In the genomic region with DNA sequence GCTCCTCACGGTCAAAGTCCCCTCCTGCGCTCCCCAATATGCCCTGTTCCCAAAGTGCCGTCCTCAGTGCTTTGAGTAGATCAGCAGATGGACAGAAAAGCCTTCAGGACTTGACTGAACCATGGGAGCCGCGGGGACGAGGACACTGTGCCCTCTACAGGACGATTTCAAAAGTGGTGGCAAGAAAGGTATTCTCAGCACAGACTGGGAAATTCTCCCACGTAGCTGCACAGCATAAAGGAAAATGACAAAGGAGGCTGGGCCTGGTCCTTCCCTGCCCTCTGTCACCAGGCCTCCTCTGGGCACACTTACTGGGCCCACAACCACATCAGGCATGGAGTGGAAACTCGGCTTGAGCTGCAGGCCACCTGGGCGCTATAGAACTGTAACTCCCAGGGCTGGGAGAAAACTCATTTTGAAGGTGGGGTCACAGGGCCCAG, we compare ENCODE assay signal across 8 cellular contexts. TPM values are rescaled to one million over a fixed set of nuclear protein-coding genes. Genes with fewer than 3 reads are reported as not detected.
A peak's percentile ranks its signal among the peaks of the same experiment; 100 is the strongest.
DNase-seq lines count a peak whose midpoint lies in the region; ATAC-seq, FAIRE-seq and TF ChIP-seq lines count a peak whose summit lies in the region.

No MANE protein-coding gene starts in this region.

- H3K27ac ChIP-seq in endothelial cell of umbilical vein (ENCODE audit: insufficient read depth, low read depth, low read length): no peak overlapping the region

- no peak overlapping the region for H3K4me3 ChIP-seq in endothelial cell of umbilical vein (replicated peaks in 1 of 3; ENCODE audit: insufficient read depth in 1 of 3, low read depth in 1 of 3, low read length in 3 of 3)

- POLR2A ChIA-PET in endothelial cell of umbilical vein (lab: Charles Lee): interaction anchor here (1.0 kb wide), 1 partner anchor 97 kb away, joined by 3 read pairs; no protein-coding TSS in a partner anchor

- peak; percentile 83 for ATAC-seq in GM18511 (IDR thresholded peaks at IDR 0.05; ENCODE audit: unreplicated experiment)
- peak; percentile 77 for ATAC-seq in HG03039 (IDR thresholded peaks at IDR 0.05; ENCODE audit: unreplicated experiment)
- ATAC-seq in stimulated activated naive CD8-positive, alpha-beta T cell treated with anti-CD3 and anti-CD28 coated beads, Interleukin-15, Interleukin-2, amounts not matched to agents 100 U/mL and 50 U/mL, for 24 hours: peak; percentile 88

- BruUV-seq in endothelial cell of umbilical vein (replicated peaks; lab: Mats Ljungman, UMichigan): no TSS peak

- peak; percentile 60 to 80 for TF ChIP-seq CTCF in endothelial cell of umbilical vein (IDR thresholded peaks at IDR 0.05; ENCODE audit: extremely low read depth in 1 of 2, insufficient read depth in 1 of 2, low read depth in 1 of 2, low read length in 2 of 2)

- no peaks in the 10 kb centered on the region for H4K20me1 ChIP-seq in endothelial cell of umbilical vein (replicated peaks; ENCODE audit: control insufficient read depth, extremely low read depth, insufficient read depth, low read length)

- no peak for TF ChIP-seq POLR2A in endothelial cell of umbilical vein (IDR thresholded peaks at IDR 0.05; ENCODE audit: low read depth, low read length)

- no peaks in the 10 kb centered on the region for H3K4me1 ChIP-seq in endothelial cell of umbilical vein (ENCODE audit: control insufficient read depth, extremely low read depth, insufficient read depth, low read length)

- no peaks in the 10 kb centered on the region for H3K9me3 ChIP-seq in endothelial cell of umbilical vein (replicated peaks; ENCODE audit: control insufficient read depth, insufficient read depth, low read length)

- dilution Hi-C loops in endothelial cell of umbilical vein (cut with MboI; ENCODE audit: extremely low pct_ligation_motif_present, low sequenced_read_pairs): no loop called here

- intact Hi-C loops in endothelial cell of umbilical vein (cut with micrococcal nuclease): loop anchor here (1.0 to 2.0 kb wide), 6 partner anchors 55 to 504 kb away; partner anchors contain the start of gene GOLPH3

- H3K9me1 ChIP-seq in endothelial cell of umbilical vein (replicated peaks; ENCODE audit: control insufficient read depth, extremely low read depth, insufficient read depth, low read length): no peaks in the 10 kb centered on the region

- no peak overlapping the region for H3K4me2 ChIP-seq in endothelial cell of umbilical vein (ENCODE audit: insufficient read depth, low read length)

- H3K27me3 ChIP-seq in endothelial cell of umbilical vein (ENCODE audit: control insufficient read depth in 2 of 2, insufficient read depth in 2 of 2, low read length in 2 of 2): no peaks in the 10 kb centered on the region

- no peak overlapping the region for H3K9ac ChIP-seq in endothelial cell of umbilical vein (replicated peaks; ENCODE audit: extremely low read depth, insufficient read depth, low read length)

- peak overlapping the region; percentile 6 for H2AFZ ChIP-seq in endothelial cell of umbilical vein (ENCODE audit: low read depth, low read length)

- CTCF ChIA-PET in endothelial cell of umbilical vein (lab: Charles Lee): interaction anchor here (0.6 to 5.5 kb wide), 44 partner anchors 8 to 503 kb away, joined by 3 to 325 read pairs (median 4); partner anchors contain the start of gene GOLPH3

- H3K36me3 ChIP-seq in endothelial cell of umbilical vein (ENCODE audit: control insufficient read depth in 2 of 2, extremely low read depth in 1 of 2, insufficient read depth in 2 of 2, low read length in 2 of 2): no peaks in the 10 kb centered on the region

- no peaks in the 10 kb centered on the region for H3K79me2 ChIP-seq in endothelial cell of umbilical vein (ENCODE audit: control insufficient read depth, insufficient read depth, low read length)

- peak; percentile 80 for DNase-seq in AG08396 (ENCODE audit: low spot score)
- peak; percentile 77 for DNase-seq in NCI-H526 treated with DMSO at 0.1 percent for 48 hours (lab: John Stamatoyannopoulos, UW)
- DNase-seq in activated CD8-positive, alpha-beta memory T cell treated with anti-CD3 and anti-CD28 coated beads for 1 hour (ENCODE audit: extremely low read depth in 1 of 2, low read depth in 1 of 2): peak; percentile 11 to 28
- peak; percentile 80 for DNase-seq in endothelial cell of umbilical vein (ENCODE audit: low read depth, low spot score)
- DNase-seq in myocyte (ENCODE audit: low read depth): peak; percentile 76
- DNase-seq in stimulated activated naive CD8-positive, alpha-beta T cell treated with anti-CD3 and anti-CD28 coated beads, Interleukin-15, Interleukin-2, amounts not matched to agents 100 U/mL and 50 U/mL, for 24 hours: peak; percentile 52

- FAIRE-seq in endothelial cell of umbilical vein (lab: Jason Lieb, UNC): peak; percentile 91

TF ChIP-seq in endothelial cell of umbilical vein, 7 proteins besides CTCF, POLR2A, EP300 and RAD21:
- TF ChIP-seq FOS (IDR thresholded peaks at IDR 0.05; ENCODE audit: borderline replicate concordance, insufficient read depth, low read length) (no peak), EZH2 (IDR thresholded peaks at IDR 0.05; ENCODE audit: borderline replicate concordance, low read depth, low read length, severe bottlenecking) (no peak), JUN (IDR thresholded peaks at IDR 0.05; ENCODE audit: borderline replicate concordance, insufficient read depth, insufficient read length, low read depth) (no peak), MYC (IDR thresholded peaks at IDR 0.05; ENCODE audit: low read depth, low read length) (no peak), GATA2 (IDR thresholded peaks at IDR 0.05; ENCODE audit: insufficient read depth, insufficient read length, low read depth, low read length) (no peak), POLR2AphosphoS5 (IDR thresholded peaks at IDR 0.05; ENCODE audit: insufficient read depth, low read depth, low read length) (no peak)
- TF ChIP-seq, protein P1, sequence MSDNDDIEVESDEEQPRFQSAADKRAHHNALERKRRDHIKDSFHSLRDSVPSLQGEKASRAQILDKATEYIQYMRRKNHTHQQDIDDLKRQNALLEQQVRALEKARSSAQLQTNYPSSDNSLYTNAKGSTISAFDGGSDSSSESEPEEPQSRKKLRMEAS (IDR thresholded peaks at IDR 0.05; ENCODE audit: insufficient read depth, insufficient read length): no peak

RNA-seq across cellular contexts. Expression of gene MTMR12, which starts 16.7 kb away (rescaled TPM):
- total RNA-seq in endothelial cell of umbilical vein (35.4 and 38.6 TPM in 2 replicates), myocyte (21.8 and 22.5 TPM in 2 replicates)
- 16.2 and 18.2 TPM in 2 replicates for polyA plus RNA-seq in endothelial cell of umbilical vein
- 16.6 and 17.3 TPM in 2 replicates for polyA plus RNA-seq in endothelial cell of umbilical vein (2011; cell fraction: cytosol; rRNA removed)
- polyA plus RNA-seq in endothelial cell of umbilical vein (2011; cell fraction: nucleus; rRNA removed): 22.5 and 22.6 TPM in 2 replicates
- polyA plus RNA-seq in endothelial cell of umbilical vein (2012): 15.4 and 19.6 TPM in 2 replicates
- 32.8 and 36.9 TPM in 2 replicates for polyA minus RNA-seq in endothelial cell of umbilical vein
- 22.9 TPM for polyA minus RNA-seq in endothelial cell of umbilical vein (2011; cell fraction: cytosol; rRNA and poly(A)+ RNA removed)
- 35.2 and 39.8 TPM in 2 replicates for polyA minus RNA-seq in endothelial cell of umbilical vein (2011; cell fraction: nucleus; rRNA and poly(A)+ RNA removed)
- 10.8 TPM for polyA plus RNA-seq in myocyte (2012)

Comparison
In these comparisons a context has a peak if more than half of its experiments do, and no peak if none do; other contexts are left out.
1. DNase-seq: peak in every context shown above with its lines; median percentile 80 in AG08396; 80 in endothelial cell of umbilical vein; 77 in NCI-H526 treated with DMSO at 0.1 percent for 48 hours; 76 in myocyte; 52 in stimulated activated naive CD8-positive, alpha-beta T cell treated with anti-CD3 and anti-CD28 coated beads, Interleukin-15, Interleukin-2, amounts not matched to agents 100 U/mL and 50 U/mL, for 24 hours; 20 in activated CD8-positive, alpha-beta memory T cell treated with anti-CD3 and anti-CD28 coated beads for 1 hour.